In the genomic region with DNA sequence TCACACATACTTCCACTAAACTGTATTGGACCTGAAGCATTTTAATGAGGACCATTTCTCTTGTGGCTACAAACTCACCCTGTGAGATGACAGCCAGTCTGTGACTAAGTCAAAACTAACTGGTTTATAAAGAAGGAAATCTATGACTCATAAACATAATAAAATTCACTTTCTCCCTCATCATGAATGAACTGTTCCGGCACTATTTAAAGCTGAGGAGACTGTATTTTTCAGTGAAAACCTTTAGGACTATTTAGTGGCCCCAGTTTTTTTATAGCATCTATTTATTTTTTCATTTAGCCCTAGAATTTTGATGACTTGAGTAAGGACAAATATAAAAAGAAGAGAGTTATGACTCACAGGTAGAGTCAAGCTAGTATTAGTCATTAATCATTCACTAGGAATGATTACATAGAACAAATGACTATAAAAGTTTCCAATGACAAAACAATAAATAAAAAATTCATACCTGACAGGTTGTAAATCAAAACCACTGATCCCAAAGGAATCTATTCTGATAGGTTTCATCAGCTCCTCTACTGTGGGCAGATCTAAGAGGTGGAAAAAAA, we compare ENCODE assay signal across 12 cellular contexts. TPM values are rescaled to one million over a fixed set of nuclear protein-coding genes. Genes with fewer than 3 reads are reported as not detected.
A peak's percentile ranks its signal among the peaks of the same experiment; 100 is the strongest.
DNase-seq lines count a peak whose midpoint lies in the region; ATAC-seq and TF ChIP-seq lines count a peak whose summit lies in the region.
"Had no signal": no experiment of that assay in that cellular context is flagged by ENCODE, and none has a peak within 500 bp of the region (broad histone marks: within the 10 kb centered on the region; RNA-seq: fewer than 3 reads in every experiment).

No MANE protein-coding gene starts in this region.

- H3K36me3 ChIP-seq in ascending aorta (peaks cover 0 to 19% of the 10 kb centered on the region in 2 donors), kidney epithelial cell (ENCODE audit: control insufficient read depth, insufficient read depth, low read length) (no peaks in the 10 kb centered on the region)

- intact Hi-C loops in ascending aorta (cut with DNase I), result loop anchor here (2.0 kb wide), 4 partner anchors 98 to 308 kb away; no protein-coding TSS in a partner anchor

- H3K27ac ChIP-seq in ascending aorta, result peak overlapping the region; percentile 66 to 69

- DNase-seq in AG08396 (ENCODE audit: low spot score) (peak; percentile 71), ascending aorta (ENCODE audit: low spot score in 2 of 2) (no peak), kidney epithelial cell (ENCODE audit: low read depth) (peak; percentile 37), NCI-H69 (lab: John Stamatoyannopoulos, UW) (no peak), midbrain (lab: John Stamatoyannopoulos, UW) (no peak), Ammon's horn (ENCODE audit: low spot score) (no peak), DMS 273 treated with DMSO at 0.1 percent for 48 hours (lab: John Stamatoyannopoulos, UW) (no peak)
- DNase-seq: CD8-positive, alpha-beta T cell; effector memory CD8-positive, alpha-beta T cell; NCI-H1436 treated with DMSO at 0.1 percent for 48 hours had no signal

- H3K4me3 ChIP-seq in ascending aorta (no peak overlapping the region), kidney epithelial cell (ENCODE audit: low read depth, low read length) (no peak overlapping the region)

- no peaks in the 10 kb centered on the region for H3K9me3 ChIP-seq in ascending aorta

- H3K27me3 ChIP-seq in ascending aorta (no peaks in the 10 kb centered on the region), kidney epithelial cell (ENCODE audit: control insufficient read depth, insufficient read depth, low read length) (no peaks in the 10 kb centered on the region)

- TF ChIP-seq CTCF in ascending aorta (IDR thresholded peaks at IDR 0.05) (no peak), kidney epithelial cell (IDR thresholded peaks at IDR 0.05; ENCODE audit: insufficient read depth, low read length, poor library complexity, severe bottlenecking) (no peak)

- peak; percentile 65 for ATAC-seq in HG02938 (IDR thresholded peaks at IDR 0.05; ENCODE audit: unreplicated experiment)
- ATAC-seq: CD8-positive, alpha-beta T cell; effector memory CD8-positive, alpha-beta T cell; left lobe of liver had no signal

- peaks cover 0 to 6% of the 10 kb centered on the region in 2 donors for H3K4me1 ChIP-seq in ascending aorta

RNA-seq across cellular contexts. Expression of a gene that starts 34.2 kb away (rescaled TPM):
- 11.7 TPM for total RNA-seq in ascending aorta
- 6.3 and 7.6 TPM in 2 replicates for total RNA-seq in kidney epithelial cell

Comparison
In these comparisons a context has a peak if more than half of its experiments do, and no peak if none do; other contexts are left out.
1. DNase-seq: peak in AG08396 (single experiment) and kidney epithelial cell (single experiment); none in ascending aorta (0 of 2), NCI-H69 (single experiment), midbrain (single experiment), Ammon's horn (single experiment) and DMS 273 treated with DMSO at 0.1 percent for 48 hours (single experiment).